ENCODE assay signal across 9 cellular contexts in the genomic region with DNA sequence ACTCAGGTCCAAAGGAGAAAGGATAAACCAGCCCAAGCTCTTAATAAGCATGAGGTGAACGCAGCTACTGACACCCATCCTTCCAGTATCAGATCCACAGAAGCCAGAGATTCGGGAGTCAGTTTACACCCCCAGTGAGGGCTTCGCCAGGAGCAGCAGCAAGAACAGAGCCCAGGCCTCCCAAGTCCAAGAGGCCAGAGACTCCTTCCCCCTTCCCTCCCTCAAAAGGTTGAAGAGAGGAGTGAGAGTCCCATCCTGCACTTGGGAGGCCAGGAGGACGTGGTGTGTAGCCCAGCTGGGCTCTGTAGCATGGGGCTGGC.
DNase-seq lines count a peak whose midpoint lies in the region; ATAC-seq, FAIRE-seq and TF ChIP-seq lines count a peak whose summit lies in the region.
"Had no signal": no experiment of that assay in that cellular context is flagged by ENCODE, and none has a peak within 500 bp of the region (broad histone marks: within the 10 kb centered on the region; RNA-seq: fewer than 3 reads in every experiment).

No MANE protein-coding gene starts in this region.

- H3K4me1 ChIP-seq in left ventricle myocardium inferior (peaks cover 84% of the 10 kb centered on the region), neural progenitor cell (peaks cover 31% of the 10 kb centered on the region), vagina (peaks cover 84% of the 10 kb centered on the region)

- TF ChIP-seq POLR2A in vagina (IDR thresholded peaks at IDR 0.05), result no peak

- peak overlapping the region; percentile 77 for H3K4me3 Mint-ChIP-seq in neural progenitor cell

- H3K27me3 Mint-ChIP-seq in neural progenitor cell (ENCODE audit: insufficient read depth, low read depth), result no peaks in the 10 kb centered on the region

- peaks cover 17% of the 10 kb centered on the region for H3K36me3 Mint-ChIP-seq in neural progenitor cell

- DNase-seq in left ventricle myocardium inferior (no peak), Right ventricle myocardium inferior (ENCODE audit: missing footprints) (no peak), neural progenitor cell (ENCODE audit: low spot score) (no peak), vagina (ENCODE audit: extremely low spot score in 2 of 2) (no peak), cortex of kidney (lab: John Stamatoyannopoulos, UW) (no peak), LoVo (ENCODE audit: low spot score) (no peak), NCI-H1436 treated with DMSO at 0.1 percent for 48 hours (lab: John Stamatoyannopoulos, UW) (no peak)

- no peaks in the 10 kb centered on the region for H3K9me3 Mint-ChIP-seq in neural progenitor cell

- H4K20me1 ChIP-seq in neural progenitor cell (ENCODE audit: low read depth), result peaks cover 100% of the 10 kb centered on the region

- intact Hi-C loops in left ventricle myocardium inferior (cut with micrococcal nuclease), result no loop called here
- intact Hi-C loops in Right ventricle myocardium inferior (cut with DNase I), result loop anchor here (5.0 kb wide), 1 partner anchor 215 kb away; no protein-coding TSS in a partner anchor
- intact Hi-C loops in vagina (cut with DNase I), result loop anchor here (2.0 to 5.0 kb wide), 3 partner anchors 55 to 216 kb away; partner anchors contain the start of gene SSBP3

- H3K27me3 ChIP-seq in left ventricle myocardium inferior (ENCODE audit: low read depth) (no peaks in the 10 kb centered on the region), neural progenitor cell (no peaks in the 10 kb centered on the region), vagina (no peaks in the 10 kb centered on the region)

- H3K4me1 Mint-ChIP-seq in neural progenitor cell, result peaks cover 81% of the 10 kb centered on the region

- peak; percentile 43 for FAIRE-seq in endometrium (lab: Jason Lieb, UNC)

- H3K4me2 ChIP-seq in neural progenitor cell, result peak overlapping the region; percentile 70

- H3K27ac Mint-ChIP-seq in neural progenitor cell, result peak overlapping the region; percentile 95

- TF ChIP-seq CTCF in left ventricle myocardium inferior (IDR thresholded peaks at IDR 0.05; ENCODE audit: borderline replicate concordance) (no peak), neural progenitor cell (IDR thresholded peaks at IDR 0.05) (no peak), vagina (IDR thresholded peaks at IDR 0.05) (peak in 1 of 3 experiments; percentile 32)

- H3K4me3 ChIP-seq in left ventricle myocardium inferior, result no peak overlapping the region
- H3K4me3 ChIP-seq in neural progenitor cell, result no peak overlapping the region
- H3K4me3 ChIP-seq in vagina, result no peak overlapping the region
- H3K4me3 ChIP-seq: lung had no signal

- no peak overlapping the region for H2AFZ ChIP-seq in neural progenitor cell (replicated peaks)

- H3F3A ChIP-seq in neural progenitor cell (ENCODE audit: low read depth), result peaks cover 28% of the 10 kb centered on the region

- H3K79me2 ChIP-seq in neural progenitor cell (ENCODE audit: low read depth), result peaks cover 70% of the 10 kb centered on the region

- H3K27ac ChIP-seq in left ventricle myocardium inferior (replicated peaks), result peak overlapping the region; percentile 84
- no peak overlapping the region for H3K27ac ChIP-seq in neural progenitor cell
- peak overlapping the region; percentile 97 for H3K27ac ChIP-seq in vagina

- no peak for ATAC-seq in Right ventricle myocardium inferior

- H3K9me3 ChIP-seq in left ventricle myocardium inferior (replicated peaks), result no peaks in the 10 kb centered on the region
- no peaks in the 10 kb centered on the region for H3K9me3 ChIP-seq in neural progenitor cell (ENCODE audit: low read depth)
- H3K9me3 ChIP-seq in vagina, result no peaks in the 10 kb centered on the region

- H3K9ac ChIP-seq in neural progenitor cell, result no peak overlapping the region

- no peaks in the 10 kb centered on the region for H3K36me3 ChIP-seq in left ventricle myocardium inferior
- H3K36me3 ChIP-seq in neural progenitor cell, result no peaks in the 10 kb centered on the region
- no peaks in the 10 kb centered on the region for H3K36me3 ChIP-seq in vagina
